In the genomic region with DNA sequence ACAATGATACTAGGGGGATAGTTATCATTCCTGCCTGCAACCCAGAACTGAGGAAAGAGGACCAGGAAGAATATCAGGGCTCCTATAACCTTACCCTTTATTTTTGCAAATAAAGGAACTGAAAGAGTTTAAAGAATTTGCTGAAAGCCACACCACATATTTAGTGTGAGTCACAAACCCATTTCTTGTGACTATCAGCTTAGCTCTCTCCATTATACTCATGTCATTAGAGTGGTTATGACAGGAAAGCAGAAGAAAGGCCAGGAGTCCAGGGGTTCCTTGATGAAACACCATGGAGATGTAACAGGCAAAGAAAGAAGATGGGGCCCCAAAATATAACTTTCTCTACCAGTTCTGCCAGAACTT, we compare ENCODE assay signal across 11 cellular contexts.
DNase-seq lines count a peak whose midpoint lies in the region; ATAC-seq and TF ChIP-seq lines count a peak whose summit lies in the region.
"Had no signal": no experiment of that assay in that cellular context is flagged by ENCODE, and none has a peak within 500 bp of the region (broad histone marks: within the 10 kb centered on the region; RNA-seq: fewer than 3 reads in every experiment).

No MANE protein-coding gene starts in this region.

- no peak for TF ChIP-seq CTCF in CD8-positive, alpha-beta T cell (IDR thresholded peaks at IDR 0.05)

- no peaks in the 10 kb centered on the region for H3K36me3 ChIP-seq in CD8-positive, alpha-beta T cell (ENCODE audit: insufficient read depth, low read length)
- no peaks in the 10 kb centered on the region for H3K36me3 ChIP-seq in MG63
- H3K36me3 ChIP-seq: heart left ventricle had no signal

- CTCF ChIA-PET in CD8-positive, alpha-beta T cell (lab: Charles Lee) = interaction anchor here (0.5 to 1.0 kb wide), 4 partner anchors 11 to 266 kb away, joined by 3 to 4 read pairs (median 4); no protein-coding TSS in a partner anchor

- H3K27me3 Mint-ChIP-seq in CD8-positive, alpha-beta T cell (ENCODE audit: low read depth) = no peaks in the 10 kb centered on the region
- H3K27me3 Mint-ChIP-seq in activated T-helper 17 cell treated with anti-CD3 and anti-CD28 coated beads, Interleukin-2, amount 50 U/mL, for 72 hours = no peaks in the 10 kb centered on the region

- no peaks in the 10 kb centered on the region for H3K4me1 ChIP-seq in CD8-positive, alpha-beta T cell (ENCODE audit: insufficient read depth, low read length)

- H3K4me3 ChIP-seq in CD8-positive, alpha-beta T cell (ENCODE audit: low read depth, low read length) = no peak overlapping the region
- H3K4me3 ChIP-seq in MG63 = no peak overlapping the region
- H3K4me3 ChIP-seq: heart left ventricle had no signal

- H3K9me3 Mint-ChIP-seq in CD8-positive, alpha-beta T cell = no peaks in the 10 kb centered on the region
- no peaks in the 10 kb centered on the region for H3K9me3 Mint-ChIP-seq in activated T-helper 17 cell treated with anti-CD3 and anti-CD28 coated beads, Interleukin-2, amount 50 U/mL, for 72 hours

- intact Hi-C loops in CD8-positive, alpha-beta T cell (cut with DNase I, micrococcal nuclease) = loop anchor here in 1 of 2 experiments (10.0 kb wide), 1 partner anchor 378 kb away; the partner anchor contains the start of gene NRIP1

- H3K27ac Mint-ChIP-seq in CD8-positive, alpha-beta T cell = peak overlapping the region; percentile 16
- peak overlapping the region; percentile 25 for H3K27ac Mint-ChIP-seq in activated T-helper 17 cell treated with anti-CD3 and anti-CD28 coated beads, Interleukin-2, amount 50 U/mL, for 72 hours

- ATAC-seq in CD8-positive, alpha-beta T cell = peak; percentile 14
- ATAC-seq in GM19468 (IDR thresholded peaks at IDR 0.05; ENCODE audit: extremely low read depth, unreplicated experiment) (peak; percentile 7), HG03342 (IDR thresholded peaks at IDR 0.05; ENCODE audit: unreplicated experiment) (peak; percentile 63)
- ATAC-seq in activated T-helper 17 cell treated with anti-CD3 and anti-CD28 coated beads, Interleukin-2, amount 50 U/mL, for 72 hours (replicated peaks) = peak; percentile 86

- no peaks in the 10 kb centered on the region for H3K36me3 Mint-ChIP-seq in CD8-positive, alpha-beta T cell
- no peaks in the 10 kb centered on the region for H3K36me3 Mint-ChIP-seq in activated T-helper 17 cell treated with anti-CD3 and anti-CD28 coated beads, Interleukin-2, amount 50 U/mL, for 72 hours (ENCODE audit: low read depth)

- no peak overlapping the region for H3K27ac ChIP-seq in CD8-positive, alpha-beta T cell (ENCODE audit: low read depth, low read length)

- peaks cover 29% of the 10 kb centered on the region for H3K4me1 Mint-ChIP-seq in CD8-positive, alpha-beta T cell (ENCODE audit: low read depth)
- H3K4me1 Mint-ChIP-seq in activated T-helper 17 cell treated with anti-CD3 and anti-CD28 coated beads, Interleukin-2, amount 50 U/mL, for 72 hours = peaks cover 11% of the 10 kb centered on the region

- H3K9me3 ChIP-seq in CD8-positive, alpha-beta T cell (ENCODE audit: low read length) = no peaks in the 10 kb centered on the region
- H3K9me3 ChIP-seq in MG63 = no peaks in the 10 kb centered on the region
- H3K9me3 ChIP-seq: heart left ventricle had no signal

- H3K27me3 ChIP-seq in CD8-positive, alpha-beta T cell (ENCODE audit: insufficient read depth, low read length) = no peaks in the 10 kb centered on the region
- no peaks in the 10 kb centered on the region for H3K27me3 ChIP-seq in MG63
- H3K27me3 ChIP-seq: heart left ventricle had no signal

- DNase-seq in CD8-positive, alpha-beta T cell = no peak
- DNase-seq in MG63 = no peak
- DNase-seq in nucleus accumbens (lab: John Stamatoyannopoulos, UW) = no peak
- DNase-seq in NAMALWA (ENCODE audit: low spot score) = no peak
- DNase-seq in activated CD4-positive, alpha-beta T cell treated with anti-CD3 and anti-CD28 coated beads, Interleukin-2, amount 50 U/mL, for 1 hour = no peak
- DNase-seq: activated T-cell treated with anti-CD3 and anti-CD28 coated beads, Interleukin-2, amount 50 U/mL, for 4 hours; heart left ventricle; NCI-H1694 treated with DMSO at 0.1 percent for 48 hours had no signal

- POLR2A ChIA-PET in CD8-positive, alpha-beta T cell (lab: Charles Lee) = interaction anchor here (0.9 to 1.4 kb wide), 3 partner anchors 11 to 161 kb away, joined by 3 to 4 read pairs (median 4); no protein-coding TSS in a partner anchor

- no peak overlapping the region for H3K4me3 Mint-ChIP-seq in CD8-positive, alpha-beta T cell
- H3K4me3 Mint-ChIP-seq in activated T-helper 17 cell treated with anti-CD3 and anti-CD28 coated beads, Interleukin-2, amount 50 U/mL, for 72 hours = peak overlapping the region; percentile 51

Comparison
In these comparisons a context has a peak if more than half of its experiments do, and no peak if none do; other contexts are left out.
1. ATAC-seq: peak in every context shown above with its lines; median percentile 86 in activated T-helper 17 cell treated with anti-CD3 and anti-CD28 coated beads, Interleukin-2, amount 50 U/mL, for 72 hours; 63 in HG03342; 14 in CD8-positive, alpha-beta T cell; 7 in GM19468.